Comparison of ENCODE assay signal across 4 cellular contexts in the genomic region with DNA sequence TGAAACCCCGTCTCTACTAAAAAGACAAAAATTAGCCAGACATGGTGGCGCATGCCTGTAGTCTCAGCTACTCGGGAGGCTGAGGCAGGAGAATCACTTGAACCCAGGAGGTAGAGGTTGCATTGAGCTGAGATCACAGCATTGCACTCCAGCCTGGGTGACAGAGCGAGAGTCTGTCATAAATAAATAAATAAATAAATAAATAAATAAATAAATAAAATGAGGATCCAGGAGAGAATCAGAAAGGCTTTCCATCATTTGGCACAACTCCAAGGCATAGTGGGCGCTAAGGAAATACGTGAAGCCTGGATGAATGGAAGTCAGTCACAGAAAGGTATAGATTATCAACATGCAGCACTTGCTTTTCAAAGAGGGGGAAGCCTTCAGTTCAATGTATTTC.
DNase-seq lines count a peak whose midpoint lies in the region; ATAC-seq and TF ChIP-seq lines count a peak whose summit lies in the region.
"Not testable (repeated sequence)": the region's sequence is repeated elsewhere in the genome, so short reads cannot be mapped to it uniquely, and the experiment has no call there.

No MANE protein-coding gene starts in this region.

- not testable (repeated sequence) for H3K27me3 ChIP-seq in right atrium auricular region, gastrocnemius medialis

- H3K27ac ChIP-seq in HEK293 (ENCODE audit: extremely low read depth, low read depth, low read length), result not testable (repeated sequence)
- H3K27ac ChIP-seq in right atrium auricular region, result peak overlapping the region; percentile 11 to 48
- H3K27ac ChIP-seq in gastrocnemius medialis, result peak overlapping the region in 3 of 4 donors; percentile 8 to 36 (median 10)

- H3K4me1 ChIP-seq in HEK293 (ENCODE audit: control insufficient read depth, insufficient read depth, low read length); gastrocnemius medialis: not testable (repeated sequence)
- peaks cover 0 to 24% of the 10 kb centered on the region in 2 donors for H3K4me1 ChIP-seq in right atrium auricular region

- intact Hi-C loops in gastrocnemius medialis (cut with DNase I; ENCODE audit: low total_unique reads), result not testable (repeated sequence)

- not testable (repeated sequence) for TF ChIP-seq CTCF in HEK293 (tag by site-specific recombination; IDR thresholded peaks at IDR 0.05); right atrium auricular region (IDR thresholded peaks at IDR 0.05); gastrocnemius medialis (IDR thresholded peaks at IDR 0.05 in 4 of 5, conservative IDR thresholded peaks at IDR 0.05 in 1 of 5)

- peak; percentile 5 for DNase-seq in NCI-H2227 (lab: John Stamatoyannopoulos, UW; ENCODE audit: unreplicated experiment)
- DNase-seq in right atrium auricular region (ENCODE audit: low spot score); gastrocnemius medialis: not testable (repeated sequence)

- in situ Hi-C loops in gastrocnemius medialis (cut with MboI; ENCODE audit: low sequenced_read_pairs in 4 of 4), result not testable (repeated sequence)

- POLR2A ChIA-PET in HEK293 (lab: Yijun Ruan, JAX), result not testable (repeated sequence)

- not testable (repeated sequence) for TF ChIP-seq POLR2A in gastrocnemius medialis (IDR thresholded peaks at IDR 0.05)

- H3K9me3 ChIP-seq in HEK293 (ENCODE audit: control insufficient read depth, insufficient read depth, low read depth, low read length); right atrium auricular region; gastrocnemius medialis: not testable (repeated sequence)

- H3K36me3 ChIP-seq in HEK293 (ENCODE audit: control insufficient read depth in 2 of 2, insufficient read depth in 1 of 2, low read length in 2 of 2); right atrium auricular region; gastrocnemius medialis: not testable (repeated sequence)

- not testable (repeated sequence) for H3K4me3 ChIP-seq in HEK293 (ENCODE audit: low read depth, low read length); right atrium auricular region; gastrocnemius medialis

- ATAC-seq in gastrocnemius medialis, result not testable (repeated sequence)

- CTCF ChIA-PET in HEK293 (lab: Yijun Ruan, JAX), result interaction anchor here (1.8 to 1.9 kb wide), 2 partner anchors 9 to 81 kb away, joined by 7 to 8 read pairs; no protein-coding TSS in a partner anchor

TF ChIP-seq in HEK293, 187 proteins besides CTCF, POLR2A, EP300 and RAD21:
- TF ChIP-seq, protein P1, sequence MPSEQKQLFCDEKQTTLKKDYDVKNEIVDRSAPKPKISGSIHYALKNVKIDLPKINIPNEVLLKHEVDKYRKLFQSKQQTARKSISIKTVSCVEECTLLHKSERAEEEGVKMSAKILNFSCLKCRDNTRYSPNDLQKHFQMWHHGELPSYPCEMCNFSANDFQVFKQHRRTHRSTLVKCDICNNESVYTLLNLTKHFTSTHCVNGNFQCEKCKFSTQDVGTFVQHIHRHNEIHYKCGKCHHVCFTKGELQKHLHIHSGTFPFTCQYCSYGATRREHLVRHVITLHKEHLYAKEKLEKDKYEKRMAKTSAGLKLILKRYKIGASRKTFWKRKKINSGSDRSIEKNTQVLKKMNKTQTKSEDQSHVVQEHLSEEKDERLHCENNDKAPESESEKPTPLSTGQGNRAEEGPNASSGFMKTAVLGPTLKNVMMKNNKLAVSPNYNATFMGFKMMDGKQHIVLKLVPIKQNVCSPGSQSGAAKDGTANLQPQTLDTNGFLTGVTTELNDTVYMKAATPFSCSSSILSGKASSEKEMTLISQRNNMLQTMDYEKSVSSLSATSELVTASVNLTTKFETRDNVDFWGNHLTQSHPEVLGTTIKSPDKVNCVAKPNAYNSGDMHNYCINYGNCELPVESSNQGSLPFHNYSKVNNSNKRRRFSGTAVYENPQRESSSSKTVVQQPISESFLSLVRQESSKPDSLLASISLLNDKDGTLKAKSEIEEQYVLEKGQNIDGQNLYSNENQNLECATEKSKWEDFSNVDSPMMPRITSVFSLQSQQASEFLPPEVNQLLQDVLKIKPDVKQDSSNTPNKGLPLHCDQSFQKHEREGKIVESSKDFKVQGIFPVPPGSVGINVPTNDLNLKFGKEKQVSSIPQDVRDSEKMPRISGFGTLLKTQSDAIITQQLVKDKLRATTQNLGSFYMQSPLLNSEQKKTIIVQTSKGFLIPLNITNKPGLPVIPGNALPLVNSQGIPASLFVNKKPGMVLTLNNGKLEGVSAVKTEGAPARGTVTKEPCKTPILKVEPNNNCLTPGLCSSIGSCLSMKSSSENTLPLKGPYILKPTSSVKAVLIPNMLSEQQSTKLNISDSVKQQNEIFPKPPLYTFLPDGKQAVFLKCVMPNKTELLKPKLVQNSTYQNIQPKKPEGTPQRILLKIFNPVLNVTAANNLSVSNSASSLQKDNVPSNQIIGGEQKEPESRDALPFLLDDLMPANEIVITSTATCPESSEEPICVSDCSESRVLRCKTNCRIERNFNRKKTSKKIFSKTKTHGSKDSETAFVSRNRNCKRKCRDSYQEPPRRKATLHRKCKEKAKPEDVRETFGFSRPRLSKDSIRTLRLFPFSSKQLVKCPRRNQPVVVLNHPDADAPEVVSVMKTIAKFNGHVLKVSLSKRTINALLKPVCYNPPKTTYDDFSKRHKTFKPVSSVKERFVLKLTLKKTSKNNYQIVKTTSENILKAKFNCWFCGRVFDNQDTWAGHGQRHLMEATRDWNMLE (tag by site-specific recombination; conservative IDR thresholded peaks at IDR 0.05; ENCODE audit: low read depth), result peak; percentile 65; the same call in 1 of the 2 replicates
- TF ChIP-seq ZBTB8A (tag by site-specific recombination; IDR thresholded peaks at IDR 0.05) (0 out of 2 replicates have a peak, but pooled peaks have one; percentile 19), ZNF623 (tag by site-specific recombination; IDR thresholded peaks at IDR 0.05) (peak; percentile 31; the same call in 1 of the 2 replicates), ZNF654 (tag by site-specific recombination; IDR thresholded peaks at IDR 0.05; ENCODE audit: low read depth) (0 out of 2 replicates have a peak, but pooled peaks have one; percentile 8), ZNF555 (tag by site-specific recombination; conservative IDR thresholded peaks at IDR 0.05) (peak; percentile 32; the same call in 1 of the 2 replicates), ZNF394 (tag by site-specific recombination; IDR thresholded peaks at IDR 0.05; ENCODE audit: borderline replicate concordance) (peak; percentile 57; the same call in 1 of the 2 replicates), ZNF404 (tag by site-specific recombination; IDR thresholded peaks at IDR 0.05) (0 out of 2 replicates have a peak, but pooled peaks have one; percentile 53), ZNF266 (tag by site-specific recombination; IDR thresholded peaks at IDR 0.05; ENCODE audit: low read depth) (0 out of 2 replicates have a peak, but pooled peaks have one; percentile 33), ZNF426 (tag by site-specific recombination; IDR thresholded peaks at IDR 0.05) (peak; percentile 46)
- TF ChIP-seq, protein P2, sequence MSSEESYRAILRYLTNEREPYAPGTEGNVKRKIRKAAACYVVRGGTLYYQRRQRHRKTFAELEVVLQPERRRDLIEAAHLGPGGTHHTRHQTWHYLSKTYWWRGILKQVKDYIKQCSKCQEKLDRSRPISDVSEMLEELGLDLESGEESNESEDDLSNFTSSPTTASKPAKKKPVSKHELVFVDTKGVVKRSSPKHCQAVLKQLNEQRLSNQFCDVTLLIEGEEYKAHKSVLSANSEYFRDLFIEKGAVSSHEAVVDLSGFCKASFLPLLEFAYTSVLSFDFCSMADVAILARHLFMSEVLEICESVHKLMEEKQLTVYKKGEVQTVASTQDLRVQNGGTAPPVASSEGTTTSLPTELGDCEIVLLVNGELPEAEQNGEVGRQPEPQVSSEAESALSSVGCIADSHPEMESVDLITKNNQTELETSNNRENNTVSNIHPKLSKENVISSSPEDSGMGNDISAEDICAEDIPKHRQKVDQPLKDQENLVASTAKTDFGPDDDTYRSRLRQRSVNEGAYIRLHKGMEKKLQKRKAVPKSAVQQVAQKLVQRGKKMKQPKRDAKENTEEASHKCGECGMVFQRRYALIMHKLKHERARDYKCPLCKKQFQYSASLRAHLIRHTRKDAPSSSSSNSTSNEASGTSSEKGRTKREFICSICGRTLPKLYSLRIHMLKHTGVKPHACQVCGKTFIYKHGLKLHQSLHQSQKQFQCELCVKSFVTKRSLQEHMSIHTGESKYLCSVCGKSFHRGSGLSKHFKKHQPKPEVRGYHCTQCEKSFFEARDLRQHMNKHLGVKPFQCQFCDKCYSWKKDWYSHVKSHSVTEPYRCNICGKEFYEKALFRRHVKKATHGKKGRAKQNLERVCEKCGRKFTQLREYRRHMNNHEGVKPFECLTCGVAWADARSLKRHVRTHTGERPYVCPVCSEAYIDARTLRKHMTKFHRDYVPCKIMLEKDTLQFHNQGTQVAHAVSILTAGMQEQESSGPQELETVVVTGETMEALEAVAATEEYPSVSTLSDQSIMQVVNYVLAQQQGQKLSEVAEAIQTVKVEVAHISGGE (tag by site-specific recombination; conservative IDR thresholded peaks at IDR 0.05; ENCODE audit: low read depth), result peak; percentile 46; the same call in 1 of the 2 replicates
